ENCODE assay signal across 8 cellular contexts in genomic region chr17:39027037-39027436, GRCh38. TPM values are rescaled to one million over a fixed set of nuclear protein-coding genes. Genes with fewer than 3 reads are reported as not detected.
DNase-seq lines count a peak whose midpoint lies in the region; TF ChIP-seq lines count a peak whose summit lies in the region.

No MANE protein-coding gene starts in this region.

- H3K27me3 ChIP-seq in sigmoid colon: peaks cover 0 to 21% (median 0%) of the 10 kb centered on the region in 3 donors

- no peaks in the 10 kb centered on the region for H3K9me3 ChIP-seq in sigmoid colon

- no peak for TF ChIP-seq EP300 in sigmoid colon (IDR thresholded peaks at IDR 0.05)

- peak overlapping the region in 2 of 4 donors; percentile 1 to 31 for H3K27ac ChIP-seq in sigmoid colon

- peaks cover 0 to 11% (median 9%) of the 10 kb centered on the region in 4 donors for H3K4me1 ChIP-seq in sigmoid colon

- H3K36me3 Mint-ChIP-seq in activated naive CD8-positive, alpha-beta T cell: no peaks in the 10 kb centered on the region

- WGBS in sigmoid colon, 2 donors: 1 to 2% methylated on average over 25 of the region's 25 CpGs

- TF ChIP-seq POLR2A in sigmoid colon (IDR thresholded peaks at IDR 0.05): no peak

- H3K27ac Mint-ChIP-seq in activated naive CD8-positive, alpha-beta T cell: no peak overlapping the region

- H3K4me1 Mint-ChIP-seq in activated naive CD8-positive, alpha-beta T cell (ENCODE audit: low read depth): peaks cover 17% of the 10 kb centered on the region

- no peak for TF ChIP-seq CTCF in sigmoid colon (IDR thresholded peaks at IDR 0.05)

- intact Hi-C loops in sigmoid colon (cut with DNase I): no loop called here

- peak overlapping the region; percentile 19 to 47 (median 34) for H3K4me3 ChIP-seq in sigmoid colon

- DNase-seq in COLO668 (lab: John Stamatoyannopoulos, UW; ENCODE audit: unreplicated experiment) (peak; percentile 20), NCI-H1092 (lab: John Stamatoyannopoulos, UW) (peak; percentile 62), hepatic stellate cell (ENCODE audit: low spot score) (peak; percentile 31), sigmoid colon (peak; percentile 87), germinal center (ENCODE audit: low spot score) (no peak)
- no peak for DNase-seq in stimulated activated naive CD4-positive, alpha-beta T cell treated with Interleukin-2 at 50 U/mL for 16 hours (lab: John Stamatoyannopoulos, UW)
- no peak for DNase-seq in central memory CD4-positive, alpha-beta T cell

- peak overlapping the region; percentile 56 for H3K4me3 Mint-ChIP-seq in activated naive CD8-positive, alpha-beta T cell

- H3K27me3 Mint-ChIP-seq in activated naive CD8-positive, alpha-beta T cell: peaks cover 2% of the 10 kb centered on the region

- no peaks in the 10 kb centered on the region for H3K9me3 Mint-ChIP-seq in activated naive CD8-positive, alpha-beta T cell (ENCODE audit: low read depth)

- no peaks in the 10 kb centered on the region for H3K36me3 ChIP-seq in sigmoid colon

RNA-seq across cellular contexts. Expression of gene FBXO47, which starts 59.8 kb away (rescaled TPM):
- not detected for total RNA-seq in sigmoid colon
- polyA plus RNA-seq in sigmoid colon: not detected

Comparison
In these comparisons a context has a peak if more than half of its experiments do, and no peak if none do; other contexts are left out.
1. DNase-seq: peak in COLO668 (single experiment), NCI-H1092 (single experiment), hepatic stellate cell (single experiment) and sigmoid colon (single experiment); none in stimulated activated naive CD4-positive, alpha-beta T cell treated with Interleukin-2 at 50 U/mL for 16 hours (single experiment), germinal center (single experiment) and central memory CD4-positive, alpha-beta T cell (single experiment).